ENCODE assay signal across 24 cellular contexts in the genomic region with DNA sequence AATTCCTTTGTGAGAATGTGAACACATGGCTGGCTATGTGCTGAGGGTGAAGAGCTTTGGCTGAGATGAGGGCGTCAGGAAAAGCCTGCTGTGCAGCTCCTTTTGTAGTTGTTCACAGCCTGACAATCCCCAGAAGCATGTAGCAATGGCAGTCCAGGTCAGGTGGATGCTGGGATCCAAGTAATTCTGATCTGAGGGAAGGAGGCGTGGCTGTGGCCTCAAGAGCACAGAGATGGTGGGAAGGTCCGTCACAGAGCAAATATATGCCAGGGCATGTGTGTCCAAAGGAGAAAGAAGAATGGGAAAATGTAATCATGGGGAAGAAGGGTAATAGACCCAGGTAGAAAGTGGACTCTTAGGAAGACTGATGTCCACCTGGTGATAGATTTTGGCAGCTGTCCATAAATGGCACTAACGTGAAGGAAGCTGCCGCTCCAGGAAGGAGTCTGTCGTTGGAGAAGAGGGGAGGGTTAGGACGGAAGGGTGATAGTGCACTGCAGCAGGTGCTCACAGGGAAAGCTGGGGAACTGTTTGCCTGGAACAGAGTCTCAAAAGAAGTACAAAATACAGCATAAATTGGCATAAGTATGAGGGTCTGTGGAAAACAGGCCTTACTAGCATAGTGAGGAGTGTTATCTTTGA. TPM values are rescaled to one million over a fixed set of nuclear protein-coding genes. Genes with fewer than 3 reads are reported as not detected.
DNase-seq lines count a peak whose midpoint lies in the region; ATAC-seq and TF ChIP-seq lines count a peak whose summit lies in the region.
"Had no signal": no experiment of that assay in that cellular context is flagged by ENCODE, and none has a peak within 500 bp of the region (broad histone marks: within the 10 kb centered on the region; RNA-seq: fewer than 3 reads in every experiment).

No MANE protein-coding gene starts in this region.

- no peak overlapping the region for H3K4me3 Mint-ChIP-seq in MCF 10A (ENCODE audit: unreplicated experiment)
- no peak overlapping the region for H3K4me3 Mint-ChIP-seq in activated CD8-positive, alpha-beta memory T cell treated with anti-CD3 and anti-CD28 coated beads, Interleukin-2, amount 10 ng/mL, durations not matched to agents 7 days and 5 days
- H3K4me3 Mint-ChIP-seq: activated CD4-positive, alpha-beta T cell treated with anti-CD3 and anti-CD28 coated beads, Interleukin-2, amount 10 ng/mL, durations not matched to agents 7 days and 5 days; activated naive CD8-positive, alpha-beta T cell treated with anti-CD3 and anti-CD28 coated beads, Interleukin-2, amount 10 ng/mL, durations not matched to agents 7 days and 5 days had no signal

- POLR2A ChIA-PET in MCF 10A (lab: Yijun Ruan, JAX), result interaction anchor here (1.1 to 1.6 kb wide), 3 partner anchors 10 to 194 kb away, joined by 3 to 7 read pairs (median 4); partner anchors contain the start of gene MGST1

- DNase-seq in MCF 10A (ENCODE audit: unreplicated experiment) (no peak), breast epithelium (ENCODE audit: low spot score in 2 of 2) (no peak), NCI-H510A (lab: John Stamatoyannopoulos, UW) (peak; percentile 49), left colon (peak; percentile 20 to 41), GOT3 (lab: John Stamatoyannopoulos, UW) (no peak), medulla oblongata (ENCODE audit: extremely low spot score) (no peak), activated gamma-delta T cell treated with Interleukin-2 at 50 U/mL for 16 hours (no peak)
- no peak for DNase-seq in activated CD8-positive, alpha-beta memory T cell treated with anti-CD3 and anti-CD28 coated beads, Interleukin-2, amount 10 ng/mL, durations not matched to agents 7 days and 5 days
- DNase-seq: activated CD4-positive, alpha-beta T cell treated with anti-CD3 and anti-CD28 coated beads, Interleukin-2, amount 10 ng/mL, durations not matched to agents 7 days and 5 days; activated naive CD8-positive, alpha-beta T cell treated with anti-CD3 and anti-CD28 coated beads, Interleukin-2, amount 10 ng/mL, durations not matched to agents 7 days and 5 days; H7; MG63; NCI-H1436 treated with DMSO at 0.1 percent for 48 hours; NCI-H524; RPMI8226; stimulated activated CD4-positive, alpha-beta T cell treated with anti-CD3 and anti-CD28 coated beads, Interleukin-4, amount 100 ng/mL, for 1 hour; stimulated activated naive CD8-positive, alpha-beta T cell treated with anti-CD3 and anti-CD28 coated beads, Interleukin-15, Interleukin-2, amounts not matched to agents 100 U/mL and 50 U/mL, for 24 hours; T-helper 2 cell; tibial artery had no signal

- H3K36me3 Mint-ChIP-seq in MCF 10A (ENCODE audit: insufficient read depth, unreplicated experiment), result peaks cover 99% of the 10 kb centered on the region
- H3K36me3 Mint-ChIP-seq in activated CD8-positive, alpha-beta memory T cell treated with anti-CD3 and anti-CD28 coated beads, Interleukin-2, amount 10 ng/mL, durations not matched to agents 7 days and 5 days, result no peaks in the 10 kb centered on the region
- H3K36me3 Mint-ChIP-seq: activated naive CD8-positive, alpha-beta T cell treated with anti-CD3 and anti-CD28 coated beads, Interleukin-2, amount 10 ng/mL, durations not matched to agents 7 days and 5 days had no signal

- no peaks in the 10 kb centered on the region for H3K9me3 Mint-ChIP-seq in MCF 10A (ENCODE audit: unreplicated experiment)
- peaks cover 4% of the 10 kb centered on the region for H3K9me3 Mint-ChIP-seq in activated CD8-positive, alpha-beta memory T cell treated with anti-CD3 and anti-CD28 coated beads, Interleukin-2, amount 10 ng/mL, durations not matched to agents 7 days and 5 days (ENCODE audit: low read depth)
- H3K9me3 Mint-ChIP-seq: activated CD4-positive, alpha-beta T cell treated with anti-CD3 and anti-CD28 coated beads, Interleukin-2, amount 10 ng/mL, durations not matched to agents 7 days and 5 days; activated naive CD8-positive, alpha-beta T cell treated with anti-CD3 and anti-CD28 coated beads, Interleukin-2, amount 10 ng/mL, durations not matched to agents 7 days and 5 days had no signal

- no peak overlapping the region for H3K4me3 ChIP-seq in breast epithelium
- H3K4me3 ChIP-seq: body of pancreas, lung, MG63, SK-N-MC, tibial artery had no signal

- no peaks in the 10 kb centered on the region for H3K9me3 ChIP-seq in breast epithelium
- H3K9me3 ChIP-seq: body of pancreas, MG63, tibial artery had no signal

- H3K4me1 ChIP-seq in breast epithelium, result no peaks in the 10 kb centered on the region
- H3K4me1 ChIP-seq: body of pancreas, tibial artery had no signal

- TF ChIP-seq CTCF in MCF 10A (IDR thresholded peaks at IDR 0.05; ENCODE audit: unreplicated experiment) (no peak), breast epithelium (IDR thresholded peaks at IDR 0.05) (no peak)

- H3K36me3 ChIP-seq in breast epithelium, result no peaks in the 10 kb centered on the region

- BruUV-seq in MCF 10A (replicated peaks; lab: Mats Ljungman, UMichigan), result no TSS peak

- CTCF ChIA-PET in MCF 10A (lab: Yijun Ruan, JAX), result interaction anchor here (0.9 to 5.4 kb wide), 10 partner anchors 10 to 316 kb away, joined by 3 to 58 read pairs (median 6); no protein-coding TSS in a partner anchor
- CTCF ChIA-PET in activated CD8-positive, alpha-beta memory T cell treated with anti-CD3 and anti-CD28 coated beads, Interleukin-2, amount 10 ng/mL, durations not matched to agents 7 days and 5 days (lab: Charles Lee), result no interaction called here

- H3K27ac ChIP-seq in breast epithelium, result no peak overlapping the region
- H3K27ac ChIP-seq: body of pancreas, SK-N-MC, tibial artery, VCaP had no signal

- intact Hi-C loops in MCF 10A (cut with micrococcal nuclease) (loop anchor here (2.0 kb wide), 1 partner anchor 14 kb away; the partner anchor contains the start of gene MGST1), breast epithelium (cut with DNase I; ENCODE audit: low total_unique reads) (no loop called here), left colon (cut with DNase I, micrococcal nuclease) (no loop called here)

- peaks cover 32% of the 10 kb centered on the region for H3K4me1 Mint-ChIP-seq in MCF 10A (ENCODE audit: insufficient read depth, unreplicated experiment)
- H3K4me1 Mint-ChIP-seq in activated CD8-positive, alpha-beta memory T cell treated with anti-CD3 and anti-CD28 coated beads, Interleukin-2, amount 10 ng/mL, durations not matched to agents 7 days and 5 days, result no peaks in the 10 kb centered on the region
- H3K4me1 Mint-ChIP-seq: activated CD4-positive, alpha-beta T cell treated with anti-CD3 and anti-CD28 coated beads, Interleukin-2, amount 10 ng/mL, durations not matched to agents 7 days and 5 days; activated naive CD8-positive, alpha-beta T cell treated with anti-CD3 and anti-CD28 coated beads, Interleukin-2, amount 10 ng/mL, durations not matched to agents 7 days and 5 days had no signal

- TF ChIP-seq POLR2A in breast epithelium (IDR thresholded peaks at IDR 0.05), result no peak

- peak; percentile 82 for ATAC-seq in left colon
- ATAC-seq in activated CD8-positive, alpha-beta memory T cell treated with anti-CD3 and anti-CD28 coated beads, Interleukin-2, amount 10 ng/mL, durations not matched to agents 7 days and 5 days, result no peak
- ATAC-seq: body of pancreas; stimulated activated naive CD8-positive, alpha-beta T cell treated with anti-CD3 and anti-CD28 coated beads, Interleukin-15, Interleukin-2, amounts not matched to agents 100 U/mL and 50 U/mL, for 24 hours had no signal

- peak overlapping the region; percentile 68 for H3K27ac Mint-ChIP-seq in MCF 10A (ENCODE audit: low read depth, unreplicated experiment)
- no peak overlapping the region for H3K27ac Mint-ChIP-seq in activated CD8-positive, alpha-beta memory T cell treated with anti-CD3 and anti-CD28 coated beads, Interleukin-2, amount 10 ng/mL, durations not matched to agents 7 days and 5 days
- H3K27ac Mint-ChIP-seq: activated CD4-positive, alpha-beta T cell treated with anti-CD3 and anti-CD28 coated beads, Interleukin-2, amount 10 ng/mL, durations not matched to agents 7 days and 5 days; activated naive CD8-positive, alpha-beta T cell treated with anti-CD3 and anti-CD28 coated beads, Interleukin-2, amount 10 ng/mL, durations not matched to agents 7 days and 5 days had no signal

- H3K27me3 ChIP-seq in breast epithelium, result no peaks in the 10 kb centered on the region
- H3K27me3 ChIP-seq: body of pancreas, MG63, tibial artery had no signal

- H3K27me3 Mint-ChIP-seq in MCF 10A (ENCODE audit: insufficient read depth, unreplicated experiment), result no peaks in the 10 kb centered on the region
- H3K27me3 Mint-ChIP-seq in activated CD8-positive, alpha-beta memory T cell treated with anti-CD3 and anti-CD28 coated beads, Interleukin-2, amount 10 ng/mL, durations not matched to agents 7 days and 5 days, result no peaks in the 10 kb centered on the region
- H3K27me3 Mint-ChIP-seq: activated CD4-positive, alpha-beta T cell treated with anti-CD3 and anti-CD28 coated beads, Interleukin-2, amount 10 ng/mL, durations not matched to agents 7 days and 5 days; activated naive CD8-positive, alpha-beta T cell treated with anti-CD3 and anti-CD28 coated beads, Interleukin-2, amount 10 ng/mL, durations not matched to agents 7 days and 5 days had no signal

RNA-seq across cellular contexts. Expression of gene MGST1, which starts 13.8 kb away (rescaled TPM):
- 375 and 415 TPM in 2 replicates for total RNA-seq in MCF 10A (2022)
- total RNA-seq in breast epithelium, result 100 to 1,000 TPM; 301 to 702 (median 310) TPM
- 100 to 1,000 TPM; 333 to 354 TPM for total RNA-seq in left colon
- total RNA-seq in activated CD8-positive, alpha-beta memory T cell treated with anti-CD3 and anti-CD28 coated beads, Interleukin-2, amount 10 ng/mL, durations not matched to agents 7 days and 5 days, result not detected
- total RNA-seq: activated CD4-positive, alpha-beta T cell treated with anti-CD3 and anti-CD28 coated beads, Interleukin-2, amount 10 ng/mL, durations not matched to agents 7 days and 5 days; G401 had no signal

Comparison
In these comparisons a context has a peak if more than half of its experiments do, and no peak if none do; other contexts are left out.
1. DNase-seq: peak in NCI-H510A (single experiment) and left colon (2 of 2); none in MCF 10A (single experiment), breast epithelium (0 of 2), GOT3 (single experiment), medulla oblongata (single experiment), activated gamma-delta T cell treated with Interleukin-2 at 50 U/mL for 16 hours (single experiment) and activated CD8-positive, alpha-beta memory T cell treated with anti-CD3 and anti-CD28 coated beads, Interleukin-2, amount 10 ng/mL, durations not matched to agents 7 days and 5 days (single experiment).
2. RNA of gene MGST1, which starts 13.8 kb away (total RNA-seq): 375 to 415 TPM in MCF 10A, 333 to 354 TPM in left colon and 301 to 702 TPM in breast epithelium; not detected in activated CD8-positive, alpha-beta memory T cell treated with anti-CD3 and anti-CD28 coated beads, Interleukin-2, amount 10 ng/mL, durations not matched to agents 7 days and 5 days; every median in the first group is over 100 times any median in the second.